Comparison of ENCODE assay signal across 21 cellular contexts in the genomic region with DNA sequence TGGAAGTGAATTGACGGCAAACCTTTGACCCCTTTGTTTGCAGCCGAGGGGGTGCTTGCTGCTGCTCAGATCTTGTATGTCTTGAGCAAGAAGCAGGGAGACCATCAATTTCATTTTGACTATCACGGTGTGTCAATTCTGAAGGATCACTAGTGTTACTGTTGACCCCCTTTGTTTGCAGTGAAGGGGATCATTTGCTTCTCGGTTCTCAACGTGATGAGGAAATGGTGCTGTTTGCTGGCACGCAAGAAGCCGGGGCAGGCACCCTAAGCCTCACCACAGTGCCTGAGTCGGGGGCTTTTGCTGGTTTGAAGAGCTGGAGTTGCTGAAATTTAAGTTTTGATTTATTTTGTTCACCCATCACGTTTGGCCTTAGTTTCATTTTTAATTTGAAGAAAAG. TPM values are rescaled to one million over a fixed set of nuclear protein-coding genes. Genes with fewer than 3 reads are reported as not detected.
DNase-seq lines count a peak whose midpoint lies in the region; ATAC-seq, FAIRE-seq and TF ChIP-seq lines count a peak whose summit lies in the region.
"Had no signal": no experiment of that assay in that cellular context is flagged by ENCODE, and none has a peak within 500 bp of the region (broad histone marks: within the 10 kb centered on the region; RNA-seq: fewer than 3 reads in every experiment).

No MANE protein-coding gene starts in this region.

- dilution Hi-C loops in IMR-90 (cut with HindIII; ENCODE audit: low sequenced_read_pairs, unreplicated experiment), result no loop called here

- no peak for TF ChIP-seq RAD21 in IMR-90 (IDR thresholded peaks at IDR 0.05; ENCODE audit: low read length)

- peak overlapping the region; percentile 11 for H3K4me3 Mint-ChIP-seq in activated T-cell treated with anti-CD3 and anti-CD28 coated beads, Interleukin-2, amount 50 U/mL, for 24 hours
- H3K4me3 Mint-ChIP-seq in endodermal cell (no peak overlapping the region), T-cell (peak overlapping the region in 1 of 3 donors; percentile 8)
- peak overlapping the region; percentile 58 for H3K4me3 Mint-ChIP-seq in stimulated activated effector memory CD8-positive, alpha-beta T cell treated with anti-CD3 and anti-CD28 coated beads, Interleukin-12 subunit alpha, Interleukin-12 subunit beta, amount 100 ng/mL, for 72 hours

- no peak overlapping the region for H3K4ac ChIP-seq in IMR-90 (ENCODE audit: low read depth, low read length)

- CTCF ChIA-PET in IMR-90 (lab: Yijun Ruan, JAX), result no interaction called here
- CTCF ChIA-PET in T-cell (lab: Charles Lee), result interaction anchor here in 1 of 2 donors (1.3 kb wide), 1 partner anchor 10 kb away, joined by 3 read pairs; no protein-coding TSS in a partner anchor

- POLR2A ChIA-PET in IMR-90 (lab: Charles Lee; ENCODE audit: unreplicated experiment), result no interaction called here
- POLR2A ChIA-PET in T-cell (lab: Charles Lee), result no interaction called here

- no peak for FAIRE-seq in urothelium cell line (lab: Jason Lieb, UNC)
- FAIRE-seq: A549 had no signal

- intact Hi-C loops in IMR-90 (cut with micrococcal nuclease), result no loop called here

- no peak for ATAC-seq in IMR-90 (ENCODE audit: low read depth)
- ATAC-seq in stimulated activated effector memory CD8-positive, alpha-beta T cell treated with anti-CD3 and anti-CD28 coated beads, Interleukin-12 subunit alpha, Interleukin-12 subunit beta, amount 100 ng/mL, for 72 hours, result peak; percentile 48
- no peak for ATAC-seq in HG02938 (IDR thresholded peaks at IDR 0.05; ENCODE audit: unreplicated experiment)
- ATAC-seq in T-cell (replicated peaks in 1 of 4), result no peak
- ATAC-seq: A549, Panc1 had no signal

- peak overlapping the region; percentile 51; the same call in 1 of the 2 replicates for H3K23ac ChIP-seq in IMR-90 (ENCODE audit: low read depth, low read length)

- H2AFZ ChIP-seq in IMR-90 (replicated peaks; ENCODE audit: low read length, poor library complexity), result no peak overlapping the region

- H3K4me2 ChIP-seq in IMR-90 (ENCODE audit: low read depth, low read length), result peak overlapping the region; percentile 78

- H4K20me1 ChIP-seq in IMR-90 (ENCODE audit: insufficient read depth, low read length), result peaks cover 18% of the 10 kb centered on the region

- H2AK9ac ChIP-seq in IMR-90 (replicated peaks; ENCODE audit: low read depth, low read length, poor library complexity), result no peak overlapping the region

- no peak for TF ChIP-seq POLR2A in IMR-90 (IDR thresholded peaks at IDR 0.05; ENCODE audit: low read depth, low read length)

- WGBS in IMR-90 (ENCODE audit: extremely low coverage in 2 of 2, insufficient read length in 1 of 2), 2 experiments, result 94% methylated on average over 2 of the region's 9 CpGs; no CpG with 5 or more reads in 1 of the 2 experiments
- WGBS in endodermal cell (ENCODE audit: insufficient coverage in 1 of 2, insufficient read length in 1 of 2), 2 experiments, result 50 to 69% methylated on average over 4 to 9 of the region's 9 CpGs

- H3K36me3 ChIP-seq in IMR-90 (ENCODE audit: control insufficient read depth, insufficient read depth, low read length) (peaks cover 14% of the 10 kb centered on the region), endodermal cell (ENCODE audit: control insufficient read depth, insufficient read depth, low read length) (peaks cover 74% of the 10 kb centered on the region)

- H3K9me3 ChIP-seq in IMR-90 (ENCODE audit: control insufficient read depth, insufficient read depth, low read length), result no peaks in the 10 kb centered on the region
- H3K9me3 ChIP-seq in endodermal cell (ENCODE audit: control insufficient read depth, low read length), result no peaks in the 10 kb centered on the region
- H3K9me3 ChIP-seq: A549, HAP-1 had no signal

- H2BK120ac ChIP-seq in IMR-90 (ENCODE audit: low read depth, low read length), result no peak overlapping the region

- H3K9me3 Mint-ChIP-seq in activated T-cell treated with anti-CD3 and anti-CD28 coated beads, Interleukin-2, amount 50 U/mL, for 24 hours, result no peaks in the 10 kb centered on the region
- H3K9me3 Mint-ChIP-seq in endodermal cell, result no peaks in the 10 kb centered on the region
- no peaks in the 10 kb centered on the region for H3K9me3 Mint-ChIP-seq in stimulated activated effector memory CD8-positive, alpha-beta T cell treated with anti-CD3 and anti-CD28 coated beads, Interleukin-12 subunit alpha, Interleukin-12 subunit beta, amount 100 ng/mL, for 72 hours
- no peaks in the 10 kb centered on the region for H3K9me3 Mint-ChIP-seq in T-cell
- H3K9me3 Mint-ChIP-seq: activated naive CD8-positive, alpha-beta T cell treated with anti-CD3 and anti-CD28 coated beads, Interleukin-2, amount 10 ng/mL, durations not matched to agents 7 days and 5 days; CD4-positive, alpha-beta memory T cell; stimulated activated naive CD8-positive, alpha-beta T cell treated with anti-CD3 and anti-CD28 coated beads, Interleukin-15, Interleukin-2, amounts not matched to agents 100 ng/mL and 50 ng/mL, for 24 hours had no signal

- peaks cover 22 to 34% of the 10 kb centered on the region in 2 experiments for H3K79me1 ChIP-seq in IMR-90 (ENCODE audit: low read depth in 1 of 2, low read length in 2 of 2)

- H2BK20ac ChIP-seq in IMR-90 (ENCODE audit: low read depth, low read length), result no peak overlapping the region

- H4K5ac ChIP-seq in IMR-90 (ENCODE audit: low read depth, low read length), result peak overlapping the region; percentile 38; the same call in 1 of the 2 replicates

- peak overlapping the region; percentile 55; the same call in 1 of the 2 replicates for H3K27ac ChIP-seq in IMR-90 (ENCODE audit: insufficient read depth, low read length)
- no peak overlapping the region for H3K27ac ChIP-seq in endodermal cell (ENCODE audit: low read depth, low read length)
- H3K27ac ChIP-seq: A549, SK-N-MC had no signal

- DNase-seq in activated T-cell treated with anti-CD3 and anti-CD28 coated beads, Interleukin-2, amount 50 U/mL, for 24 hours, result no peak
- DNase-seq in activated T-cell treated with anti-CD3 and anti-CD28 coated beads for 4 hours, result no peak
- no peak for DNase-seq in IMR-90
- peak; percentile 48 for DNase-seq in endodermal cell
- no peak for DNase-seq in stimulated activated effector memory CD8-positive, alpha-beta T cell treated with anti-CD3 and anti-CD28 coated beads, Interleukin-12 subunit alpha, Interleukin-12 subunit beta, amount 100 ng/mL, for 72 hours (ENCODE audit: low spot score in 2 of 2)
- no peak for DNase-seq in urothelium cell line (ENCODE audit: low spot score)
- no peak for DNase-seq in T-cell
- DNase-seq: activated CD4-positive, alpha-beta T cell treated with anti-CD3 and anti-CD28 coated beads for 48 hours; activated naive CD8-positive, alpha-beta T cell treated with anti-CD3 and anti-CD28 coated beads, Interleukin-2, amount 10 ng/mL, durations not matched to agents 7 days and 5 days; CD4-positive, alpha-beta memory T cell; EL; hypothalamus; midbrain; NCI-H1930; NCI-H510A had no signal

- H3K27me3 Mint-ChIP-seq in activated T-cell treated with anti-CD3 and anti-CD28 coated beads, Interleukin-2, amount 50 U/mL, for 24 hours, result no peaks in the 10 kb centered on the region
- H3K27me3 Mint-ChIP-seq in endodermal cell (ENCODE audit: insufficient read depth) (no peaks in the 10 kb centered on the region), T-cell (no peaks in the 10 kb centered on the region)
- H3K27me3 Mint-ChIP-seq: activated naive CD8-positive, alpha-beta T cell treated with anti-CD3 and anti-CD28 coated beads, Interleukin-2, amount 10 ng/mL, durations not matched to agents 7 days and 5 days; CD4-positive, alpha-beta memory T cell; stimulated activated naive CD8-positive, alpha-beta T cell treated with anti-CD3 and anti-CD28 coated beads, Interleukin-15, Interleukin-2, amounts not matched to agents 100 ng/mL and 50 ng/mL, for 24 hours had no signal

- H3K36me3 Mint-ChIP-seq in activated T-cell treated with anti-CD3 and anti-CD28 coated beads, Interleukin-2, amount 50 U/mL, for 24 hours (ENCODE audit: low read depth), result peaks cover 57% of the 10 kb centered on the region
- H3K36me3 Mint-ChIP-seq in endodermal cell (ENCODE audit: low read depth) (peaks cover 32% of the 10 kb centered on the region), T-cell (peaks cover 46% of the 10 kb centered on the region)
- peaks cover 7% of the 10 kb centered on the region for H3K36me3 Mint-ChIP-seq in stimulated activated effector memory CD8-positive, alpha-beta T cell treated with anti-CD3 and anti-CD28 coated beads, Interleukin-12 subunit alpha, Interleukin-12 subunit beta, amount 100 ng/mL, for 72 hours

- H2BK15ac ChIP-seq in IMR-90 (ENCODE audit: low read depth, low read length), result no peak overlapping the region

- no peak overlapping the region; the same call in 1 of the 2 replicates for H3K14ac ChIP-seq in IMR-90 (replicated peaks; ENCODE audit: low read depth, low read length)

- no peak overlapping the region for H4K91ac ChIP-seq in IMR-90 (ENCODE audit: insufficient read depth, low read depth, low read length)

- no peak overlapping the region for H3K27ac Mint-ChIP-seq in activated T-cell treated with anti-CD3 and anti-CD28 coated beads, Interleukin-2, amount 50 U/mL, for 24 hours
- peak overlapping the region; percentile 38 for H3K27ac Mint-ChIP-seq in endodermal cell
- no peak overlapping the region for H3K27ac Mint-ChIP-seq in stimulated activated effector memory CD8-positive, alpha-beta T cell treated with anti-CD3 and anti-CD28 coated beads, Interleukin-12 subunit alpha, Interleukin-12 subunit beta, amount 100 ng/mL, for 72 hours
- no peak overlapping the region for H3K27ac Mint-ChIP-seq in T-cell

- H2AK5ac ChIP-seq in IMR-90 (ENCODE audit: low read depth, low read length), result no peak overlapping the region

- TF ChIP-seq CTCF in IMR-90 (conservative IDR thresholded peaks at IDR 0.05; ENCODE audit: low read depth, low read length) (no peak), endodermal cell (conservative IDR thresholded peaks at IDR 0.05) (no peak)

- H3K4me1 ChIP-seq in IMR-90 (ENCODE audit: control insufficient read depth, insufficient read depth, low read length), result peaks cover 13% of the 10 kb centered on the region
- peaks cover 24% of the 10 kb centered on the region for H3K4me1 ChIP-seq in endodermal cell (ENCODE audit: control insufficient read depth, insufficient read depth, low read length)

- no peak overlapping the region for H3K56ac ChIP-seq in IMR-90 (ENCODE audit: extremely low read depth, insufficient read depth, low read length)

- H3K9ac ChIP-seq in IMR-90 (ENCODE audit: low read depth, low read length), result no peak overlapping the region
- no peak overlapping the region for H3K9ac ChIP-seq in endodermal cell (ENCODE audit: extremely low read depth, low read length, poor library complexity, severe bottlenecking)

- H3K18ac ChIP-seq in IMR-90 (ENCODE audit: low read depth, low read length), result no peak overlapping the region

- H4K8ac ChIP-seq in IMR-90 (ENCODE audit: low read depth in 2 of 2, low read length in 2 of 2), result peak overlapping the region in 1 of 2 experiments; percentile 24; a peak in 2 of 4 replicates

- H3K27me3 ChIP-seq in IMR-90 (ENCODE audit: control insufficient read depth, insufficient read depth, low read length) (no peaks in the 10 kb centered on the region), endodermal cell (ENCODE audit: control insufficient read depth, insufficient read depth, low read length, poor library complexity, severe bottlenecking) (no peaks in the 10 kb centered on the region)

- H3K9me1 ChIP-seq in IMR-90 (ENCODE audit: insufficient read depth, low read length), result peaks cover 12% of the 10 kb centered on the region

- peaks cover 93% of the 10 kb centered on the region for H3K4me1 Mint-ChIP-seq in activated T-cell treated with anti-CD3 and anti-CD28 coated beads, Interleukin-2, amount 50 U/mL, for 24 hours (ENCODE audit: low read depth)
- peaks cover 55% of the 10 kb centered on the region for H3K4me1 Mint-ChIP-seq in endodermal cell
- peaks cover 80% of the 10 kb centered on the region for H3K4me1 Mint-ChIP-seq in stimulated activated effector memory CD8-positive, alpha-beta T cell treated with anti-CD3 and anti-CD28 coated beads, Interleukin-12 subunit alpha, Interleukin-12 subunit beta, amount 100 ng/mL, for 72 hours
- peaks cover 94 to 95% (median 94%) of the 10 kb centered on the region in 3 donors for H3K4me1 Mint-ChIP-seq in T-cell

- H3K4me3 ChIP-seq in IMR-90 (ENCODE audit: insufficient read depth, low read depth, low read length) (no peak overlapping the region), endodermal cell (ENCODE audit: low read length) (no peak overlapping the region)
- H3K4me3 ChIP-seq: A549, SK-N-MC had no signal

- no TSS peak for BruUV-seq in IMR-90 (replicated peaks; lab: Mats Ljungman, UMichigan)

- in situ Hi-C loops in IMR-90 (cut with MboI; ENCODE audit: low sequenced_read_pairs), result no loop called here

- H2BK5ac ChIP-seq in IMR-90 (ENCODE audit: low read depth, low read length, poor library complexity, severe bottlenecking), result no peak overlapping the region

RNA-seq across cellular contexts. Expression of gene RBM15, which starts 7.5 kb away (rescaled TPM):
- 31.7 and 32.2 TPM in 2 replicates for total RNA-seq in IMR-90 (2012; rRNA removed)
- polyA plus RNA-seq in IMR-90 (2012; rRNA removed), result 6.2 and 6.3 TPM in 2 replicates
- polyA plus RNA-seq in IMR-90 (2012; cell fraction: cytosol; rRNA removed), result 3.9 and 4.2 TPM in 2 replicates
- 6.3 and 7.4 TPM in 2 replicates for polyA plus RNA-seq in IMR-90 (2012; cell fraction: nucleus; rRNA removed; ENCODE audit: low replicate concordance)
- 10 to 100 TPM; 42.0 to 54.2 TPM for total RNA-seq in endodermal cell
- 13.5 TPM for polyA plus RNA-seq in endodermal cell (2013, experiment 1 of 2)
- 15.3 TPM for polyA plus RNA-seq in endodermal cell (2013, experiment 2 of 2)
- 10 to 100 TPM; 41.1 to 46.0 (median 43.7) TPM for total RNA-seq in T-cell

RNA-seq across cellular contexts. Expression of gene SLC16A4, which starts 44.1 kb away (rescaled TPM):
- total RNA-seq in IMR-90 (2012; rRNA removed) (65.2 and 73.0 TPM in 2 replicates), endodermal cell (under 1 TPM; 0.55 to 0.86 TPM), T-cell (under 1 TPM; 0.23 to 0.70 (median 0.35) TPM)
- 20.8 and 27.7 TPM in 2 replicates for polyA plus RNA-seq in IMR-90 (2012; rRNA removed)
- polyA plus RNA-seq in IMR-90 (2012; cell fraction: cytosol; rRNA removed), result 8.6 and 10.3 TPM in 2 replicates
- polyA plus RNA-seq in IMR-90 (2012; cell fraction: nucleus; rRNA removed; ENCODE audit: low replicate concordance), result 2.4 and 16.3 TPM in 2 replicates
- 2.4 TPM for polyA plus RNA-seq in endodermal cell (2013, experiment 1 of 2)
- polyA plus RNA-seq in endodermal cell (2013, experiment 2 of 2), result 2.5 TPM

Comparison
In these comparisons a context has a peak if more than half of its experiments do, and no peak if none do; other contexts are left out.
1. RNA of gene SLC16A4, which starts 44.1 kb away (total RNA-seq): 65.2 to 73.0 TPM in IMR-90; 0.55 to 0.86 TPM in endodermal cell and 0.23 to 0.70 TPM in T-cell; every median in the first group is over 10 times any median in the second.